Comparison of ENCODE assay signal across 8 cellular contexts in genomic region chr14:75050852-75051555, GRCh38. TPM values are rescaled to one million over a fixed set of nuclear protein-coding genes. Genes with fewer than 3 reads are reported as not detected.
DNase-seq lines count a peak whose midpoint lies in the region; ATAC-seq and TF ChIP-seq lines count a peak whose summit lies in the region.

Gene MLH3, minus strand, starts transcription at chr14:75051467. Its CDS starts 1,812 bp downstream, at chr14:75049655.

- H3K27ac ChIP-seq in breast epithelium, result peak within 1 kb of the TSS; percentile 90 to 98
- peak within 1 kb of the TSS; percentile 56 for H3K27ac ChIP-seq in iPS-20b (ENCODE audit: low read length)
- peak within 1 kb of the TSS; percentile 45 to 96 (median 92) for H3K27ac ChIP-seq in skin epidermis

- DNase-seq in NCI-H2171 treated with DMSO at 0.1 percent for 48 hours (lab: John Stamatoyannopoulos, UW) (peak; percentile 92), breast epithelium (ENCODE audit: low spot score in 2 of 2) (peak; percentile 65 to 77)

- H3K9me3 ChIP-seq in breast epithelium (no peaks in the 10 kb centered on the region), iPS-20b (ENCODE audit: insufficient read depth, low read depth, low read length) (no peaks in the 10 kb centered on the region)

- H3K27me3 ChIP-seq in breast epithelium (no peaks in the 10 kb centered on the region), iPS-20b (ENCODE audit: insufficient read depth, low read length) (no peaks in the 10 kb centered on the region)

- TF ChIP-seq POLR2A in GM18505 (IDR thresholded peaks at IDR 0.05; ENCODE audit: borderline replicate concordance, extremely low read depth, insufficient read depth, insufficient read length), result peak; percentile 75
- no peak for TF ChIP-seq POLR2A in breast epithelium (IDR thresholded peaks at IDR 0.05)

- ATAC-seq in GM18505 (IDR thresholded peaks at IDR 0.05; ENCODE audit: unreplicated experiment) (peak; percentile 68), HG03095 (IDR thresholded peaks at IDR 0.05; ENCODE audit: unreplicated experiment) (peak; percentile 54), GM21390 (IDR thresholded peaks at IDR 0.05; ENCODE audit: unreplicated experiment) (no peak)

- intact Hi-C loops in breast epithelium (cut with DNase I; ENCODE audit: low total_unique reads), result no loop called here

- no peaks in the 10 kb centered on the region for H3K36me3 ChIP-seq in breast epithelium
- no peaks in the 10 kb centered on the region; the same call in 1 of the 2 replicates for H3K36me3 ChIP-seq in iPS-20b (ENCODE audit: insufficient read depth, low read depth, low read length)

- peak within 1 kb of the TSS; percentile 90 for H3K9ac ChIP-seq in iPS-20b (ENCODE audit: low read depth, low read length)

- H3K4me3 ChIP-seq in WI38 (ENCODE audit: low read depth, low read length) (peak within 1 kb of the TSS; percentile 60), breast epithelium (peak within 1 kb of the TSS; percentile 55 to 82 (median 64)), iPS-20b (ENCODE audit: low read length) (peak within 1 kb of the TSS; percentile 74), skin epidermis (peak within 1 kb of the TSS; percentile 45 to 78 (median 64))

- TF ChIP-seq CTCF in WI38 (IDR thresholded peaks at IDR 0.05; ENCODE audit: low read depth, low read length) (no peak), breast epithelium (IDR thresholded peaks at IDR 0.05) (no peak)

- peaks cover 0 to 8% of the 10 kb centered on the region in 2 donors for H3K4me1 ChIP-seq in breast epithelium
- no peaks in the 10 kb centered on the region for H3K4me1 ChIP-seq in iPS-20b (ENCODE audit: insufficient read depth, low read length)

RNA-seq across cellular contexts. Expression of gene MLH3, which starts in this region (rescaled TPM):
- total RNA-seq in breast epithelium, result 10 to 100 TPM; 31.8 to 53.1 (median 42.9) TPM
